ENCODE assay signal across 8 cellular contexts in the genomic region with DNA sequence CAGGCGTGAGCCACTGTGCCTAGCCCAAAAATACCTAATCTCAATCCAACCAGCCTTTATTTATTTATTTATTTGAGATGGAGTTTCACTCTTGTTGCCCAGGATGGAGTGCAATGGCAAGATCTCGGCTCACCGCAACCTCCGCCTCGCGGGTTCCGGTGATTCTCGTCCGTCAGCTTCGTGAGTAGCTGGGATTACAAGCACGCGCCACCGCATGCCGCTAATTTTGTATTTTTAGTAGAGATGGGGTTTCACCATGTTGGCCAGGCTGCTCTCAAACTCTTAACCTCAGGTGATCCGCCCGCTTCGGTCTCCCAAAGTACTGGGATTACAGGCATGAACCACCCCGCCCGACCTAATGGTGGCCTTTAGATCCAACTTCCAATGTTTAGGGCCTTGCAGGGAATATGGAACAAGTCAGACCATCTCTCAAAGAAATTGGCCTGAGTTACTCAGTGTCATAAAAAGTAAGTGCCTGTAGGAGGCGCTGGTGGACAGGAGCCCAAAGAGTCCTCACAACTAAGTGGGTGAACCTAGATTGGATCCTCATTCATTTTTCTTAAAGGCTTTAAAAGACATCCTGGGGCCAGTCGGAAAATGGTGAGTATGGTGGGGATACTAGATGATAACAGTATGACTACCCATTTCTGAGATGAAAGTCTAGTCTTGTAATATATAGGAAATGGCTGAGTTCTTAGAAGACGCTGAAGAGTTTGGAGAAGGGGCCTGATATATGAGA. TPM values are rescaled to one million over a fixed set of nuclear protein-coding genes. Genes with fewer than 3 reads are reported as not detected.
A peak's percentile ranks its signal among the peaks of the same experiment; 100 is the strongest.
DNase-seq lines count a peak whose midpoint lies in the region; ATAC-seq and TF ChIP-seq lines count a peak whose summit lies in the region.

No MANE protein-coding gene starts in this region.

- no peak overlapping the region for H2AFZ ChIP-seq in SK-N-SH (ENCODE audit: low read depth)

- no peak overlapping the region for H3K4me2 ChIP-seq in SK-N-SH

- H3K9me3 ChIP-seq in HEK293 (ENCODE audit: control insufficient read depth, insufficient read depth, low read depth, low read length) (no peaks in the 10 kb centered on the region), SK-N-SH (no peaks in the 10 kb centered on the region)
- no peaks in the 10 kb centered on the region for H3K9me3 ChIP-seq in naive thymus-derived CD4-positive, alpha-beta T cell (ENCODE audit: control insufficient read depth in 2 of 3, low read length in 3 of 3)

- peak overlapping the region in 4 of 10 donors; percentile 27 to 63 (median 45) for H3K4me3 Mint-ChIP-seq in naive thymus-derived CD4-positive, alpha-beta T cell

- H3K27me3 Mint-ChIP-seq in naive thymus-derived CD4-positive, alpha-beta T cell, result no peaks in the 10 kb centered on the region

- 75% methylated on average over 22 of the region's 22 CpGs for WGBS in SK-N-SH (ENCODE audit: low lambda C conversion rate)

- TF ChIP-seq CTCF in HEK293 (tag by site-specific recombination; IDR thresholded peaks at IDR 0.05), result 0 out of 2 replicates have a peak, but pooled peaks have one; percentile 23
- peak; percentile 62 for TF ChIP-seq CTCF in SK-N-SH (IDR thresholded peaks at IDR 0.05)

- no peak overlapping the region for H3K27ac ChIP-seq in HEK293 (ENCODE audit: extremely low read depth, low read depth, low read length)
- H3K27ac ChIP-seq in SK-N-SH (ENCODE audit: low read depth in 2 of 2, low read length in 1 of 2), result no peak overlapping the region
- no peak overlapping the region for H3K27ac ChIP-seq in naive thymus-derived CD4-positive, alpha-beta T cell (ENCODE audit: low read depth, low read length)

- H3K9me2 ChIP-seq in SK-N-SH, result no peaks in the 10 kb centered on the region

- peaks cover 9 to 57% (median 43%) of the 10 kb centered on the region in 7 donors for H3K4me1 Mint-ChIP-seq in naive thymus-derived CD4-positive, alpha-beta T cell

- TF ChIP-seq EP300 in SK-N-SH (IDR thresholded peaks at IDR 0.05; ENCODE audit: borderline replicate concordance in 1 of 2, low read depth in 1 of 2, low read length in 1 of 2), result no peak

- no peaks in the 10 kb centered on the region for H4K20me1 ChIP-seq in SK-N-SH (ENCODE audit: insufficient read depth)

- POLR2A ChIA-PET in HEK293 (lab: Yijun Ruan, JAX) (interaction anchor here (0.7 to 1.2 kb wide), 2 partner anchors 35 to 728 kb away, joined by 3 read pairs; no protein-coding TSS in a partner anchor), SK-N-SH (lab: Yijun Ruan, JAX) (no interaction called here)
- POLR2A ChIA-PET in naive thymus-derived CD4-positive, alpha-beta T cell (lab: Charles Lee), result interaction anchor here (1.2 to 1.6 kb wide), 5 partner anchors 7 to 41 kb away, joined by 3 to 4 read pairs (median 3); partner anchors contain the start of gene ZNF213

- peaks cover 38% of the 10 kb centered on the region for H3K27me3 ChIP-seq in SK-N-SH (ENCODE audit: insufficient read depth)
- H3K27me3 ChIP-seq in naive thymus-derived CD4-positive, alpha-beta T cell (ENCODE audit: control insufficient read depth in 2 of 2, insufficient read depth in 2 of 2, low read length in 2 of 2), result no peaks in the 10 kb centered on the region

- no peaks in the 10 kb centered on the region for H3K79me2 ChIP-seq in SK-N-SH (ENCODE audit: insufficient read depth)

- CTCF ChIA-PET in HEK293 (lab: Yijun Ruan, JAX), result interaction anchor here (0.6 to 2.4 kb wide), 7 partner anchors 17 to 1004 kb away, joined by 3 to 8 read pairs (median 4); no protein-coding TSS in a partner anchor
- CTCF ChIA-PET in SK-N-SH (lab: Yijun Ruan, JAX), result interaction anchor here (1.0 to 2.4 kb wide), 5 partner anchors 30 to 74 kb away, joined by 3 to 15 read pairs (median 4); no protein-coding TSS in a partner anchor
- CTCF ChIA-PET in naive thymus-derived CD4-positive, alpha-beta T cell (lab: Charles Lee), result interaction anchor here (0.6 to 4.1 kb wide), 8 partner anchors 8 to 1529 kb away, joined by 3 to 45 read pairs (median 6); no protein-coding TSS in a partner anchor

- intact Hi-C loops in naive thymus-derived CD4-positive, alpha-beta T cell (cut with micrococcal nuclease), result loop anchor here in 1 of 2 donors (1.0 kb wide), 1 partner anchor 72 kb away; no protein-coding TSS in a partner anchor
- intact Hi-C loops in sciatic nerve (cut with DNase I), result no loop called here

- H3K4me1 ChIP-seq in HEK293 (ENCODE audit: control insufficient read depth, insufficient read depth, low read length) (no peaks in the 10 kb centered on the region), SK-N-SH (ENCODE audit: control insufficient read depth in 1 of 2, insufficient read depth in 2 of 2, low read depth in 1 of 2, low read length in 1 of 2) (peaks cover 0 to under 1% of the 10 kb centered on the region in 2 experiments; a peak in 2 of 4 replicates)
- H3K4me1 ChIP-seq in naive thymus-derived CD4-positive, alpha-beta T cell (ENCODE audit: control insufficient read depth in 2 of 2, insufficient read depth in 2 of 2, low read length in 2 of 2), result peaks cover 23 to 30% of the 10 kb centered on the region in 2 donors

- DNase-seq in DMS53 (lab: John Stamatoyannopoulos, UW), result peak; percentile 62
- DNase-seq in SK-N-SH, result peak; percentile 59
- DNase-seq in central memory CD4-positive, alpha-beta T cell, result peak; percentile 61
- peak in 8 of 9 donors; percentile 32 to 62 (median 54) for DNase-seq in naive thymus-derived CD4-positive, alpha-beta T cell
- DNase-seq in sciatic nerve (ENCODE audit: low spot score), result no peak

- H3K36me3 ChIP-seq in HEK293 (ENCODE audit: control insufficient read depth in 2 of 2, insufficient read depth in 1 of 2, low read length in 2 of 2), result no peaks in the 10 kb centered on the region
- H3K36me3 ChIP-seq in SK-N-SH (replicated peaks in 1 of 2; ENCODE audit: control insufficient read depth in 1 of 2, insufficient read depth in 2 of 2, low read length in 1 of 2), result no peaks in the 10 kb centered on the region
- no peaks in the 10 kb centered on the region for H3K36me3 ChIP-seq in naive thymus-derived CD4-positive, alpha-beta T cell (ENCODE audit: control insufficient read depth in 2 of 3, insufficient read depth in 3 of 3, low read length in 3 of 3)

- H3F3A ChIP-seq in SK-N-SH (replicated peaks; ENCODE audit: insufficient read depth), result peaks cover 4% of the 10 kb centered on the region

- ATAC-seq in naive thymus-derived CD4-positive, alpha-beta T cell, result peak; percentile 59
- ATAC-seq in GM21723 (IDR thresholded peaks at IDR 0.05; ENCODE audit: unreplicated experiment) (no peak), HG02970 (IDR thresholded peaks at IDR 0.05; ENCODE audit: low FRiP score, unreplicated experiment) (no peak), sciatic nerve (no peak)

- H3K4me3 ChIP-seq in HEK293 (ENCODE audit: low read depth, low read length), result no peak overlapping the region
- H3K4me3 ChIP-seq in SK-N-SH (ENCODE audit: low read depth in 2 of 2, low read length in 1 of 2), result no peak overlapping the region; a peak in 1 of 4 replicates
- H3K4me3 ChIP-seq in naive thymus-derived CD4-positive, alpha-beta T cell (ENCODE audit: low read length), result no peak overlapping the region

- H3K9me3 Mint-ChIP-seq in naive thymus-derived CD4-positive, alpha-beta T cell, result no peaks in the 10 kb centered on the region

- peaks cover 0 to 4% (median 0%) of the 10 kb centered on the region in 5 donors for H3K36me3 Mint-ChIP-seq in naive thymus-derived CD4-positive, alpha-beta T cell

- peak overlapping the region; percentile 0 to 90 (median 72) for H3K27ac Mint-ChIP-seq in naive thymus-derived CD4-positive, alpha-beta T cell

- TF ChIP-seq RAD21 in SK-N-SH (IDR thresholded peaks at IDR 0.05; ENCODE audit: low read length), result peak; percentile 52

- H3K9ac ChIP-seq in SK-N-SH, result no peak overlapping the region

TF ChIP-seq in HEK293, 187 proteins besides CTCF, POLR2A, EP300 and RAD21 (continues in another document):
- TF ChIP-seq SCRT2 (tag by site-specific recombination; IDR thresholded peaks at IDR 0.05), result no peak
- no peak for TF ChIP-seq ZNF138 (tag by site-specific recombination; IDR thresholded peaks at IDR 0.05; ENCODE audit: borderline replicate concordance)

TF ChIP-seq in SK-N-SH, 30 proteins besides CTCF, POLR2A, EP300 and RAD21 (continues in another document):
- TF ChIP-seq POLR2AphosphoS5 (IDR thresholded peaks at IDR 0.05; ENCODE audit: low read depth, low read length) (no peak), NFIC (IDR thresholded peaks at IDR 0.05; ENCODE audit: borderline replicate concordance) (no peak), GATA2 (CRISPR knock-in tag; IDR thresholded peaks at IDR 0.05) (no peak), RCOR1 (IDR thresholded peaks at IDR 0.05; ENCODE audit: low read length) (no peak)

RNA-seq across cellular contexts. Expression of gene ZSCAN10, which starts 4.6 kb away (rescaled TPM):
- 0.05 TPM in 1 of 2 replicates, not detected in the other for polyA plus RNA-seq in SK-N-SH (2012; rRNA removed)
- not detected in 2 replicates for polyA plus RNA-seq in SK-N-SH (2012; cell fraction: cytosol; rRNA removed)
- 0.08 and 0.16 TPM in 2 replicates for polyA plus RNA-seq in SK-N-SH (2012; cell fraction: nucleus; rRNA removed)
- under 1 TPM in 3 of 5 experiments, not detected in 2; 0.22 to 0.61 (median 0.29) TPM for total RNA-seq in naive thymus-derived CD4-positive, alpha-beta T cell
- under 1 TPM in 1 of 2 donors, not detected in 1; 0.35 TPM for polyA plus RNA-seq in naive thymus-derived CD4-positive, alpha-beta T cell
- not detected for total RNA-seq in sciatic nerve

RNA-seq across cellular contexts. Expression of gene ZNF205, which starts 17.9 kb away (rescaled TPM):
- 7.6 and 9.7 TPM in 2 replicates for polyA plus RNA-seq in SK-N-SH (2012; rRNA removed)
- 3.8 and 6.7 TPM in 2 replicates for polyA plus RNA-seq in SK-N-SH (2012; cell fraction: cytosol; rRNA removed)
- 17.6 and 22.7 TPM in 2 replicates for polyA plus RNA-seq in SK-N-SH (2012; cell fraction: nucleus; rRNA removed)
- under 1 TPM in 1 of 5 experiments, not detected in 4; 0.29 TPM for total RNA-seq in naive thymus-derived CD4-positive, alpha-beta T cell
- under 1 TPM in 1 of 2 donors, not detected in 1; 0.09 TPM for polyA plus RNA-seq in naive thymus-derived CD4-positive, alpha-beta T cell
- total RNA-seq in sciatic nerve, result 12.3 TPM

RNA-seq across cellular contexts. Expression of gene IL32, which starts 29.0 kb away (rescaled TPM):
- 26.4 and 34.7 TPM in 2 replicates for polyA plus RNA-seq in SK-N-SH (2012; rRNA removed)
- polyA plus RNA-seq in SK-N-SH (2012; cell fraction: cytosol; rRNA removed), result 21.8 and 21.9 TPM in 2 replicates
- 39.1 and 47.2 TPM in 2 replicates for polyA plus RNA-seq in SK-N-SH (2012; cell fraction: nucleus; rRNA removed)
- total RNA-seq in naive thymus-derived CD4-positive, alpha-beta T cell, result 1,000 to 10,000 TPM in 1 of 5 experiments, 100 to 1,000 TPM in 4; 351 to 3,697 (median 587) TPM
- polyA plus RNA-seq in naive thymus-derived CD4-positive, alpha-beta T cell, result 1,000 to 10,000 TPM; 1,418 to 1,605 TPM
- 32.6 TPM for total RNA-seq in sciatic nerve

RNA-seq across cellular contexts. Expression of gene ZNF213, which starts 40.4 kb away (rescaled TPM):
- polyA plus RNA-seq in SK-N-SH (2012; rRNA removed), result 0.83 and 1.1 TPM in 2 replicates
- 0.55 and 0.92 TPM in 2 replicates for polyA plus RNA-seq in SK-N-SH (2012; cell fraction: cytosol; rRNA removed)
- 1.4 and 2.5 TPM in 2 replicates for polyA plus RNA-seq in SK-N-SH (2012; cell fraction: nucleus; rRNA removed)
- total RNA-seq in naive thymus-derived CD4-positive, alpha-beta T cell, result 10 to 100 TPM in 3 of 5 experiments, 1 to 10 TPM in 2; 3.8 to 14.0 (median 11.8) TPM
- polyA plus RNA-seq in naive thymus-derived CD4-positive, alpha-beta T cell, result 1 to 10 TPM; 1.7 to 3.4 TPM
- 9.0 TPM for total RNA-seq in sciatic nerve

RNA-seq across cellular contexts. Expression of gene MMP25, which starts 48.1 kb away (rescaled TPM):
- 0.03 and 0.05 TPM in 2 replicates for polyA plus RNA-seq in SK-N-SH (2012; rRNA removed)
- polyA plus RNA-seq in SK-N-SH (2012; cell fraction: cytosol; rRNA removed), result 0.01 TPM in 2 replicates
- polyA plus RNA-seq in SK-N-SH (2012; cell fraction: nucleus; rRNA removed), result 0.05 and 0.13 TPM in 2 replicates
- 10 to 100 TPM in 2 of 5 experiments, 1 to 10 TPM in 1, under 1 TPM in 2; 0.73 to 64.4 (median 3.7) TPM for total RNA-seq in naive thymus-derived CD4-positive, alpha-beta T cell
- under 1 TPM; 0.64 to 0.93 TPM for polyA plus RNA-seq in naive thymus-derived CD4-positive, alpha-beta T cell
- 9.1 TPM for total RNA-seq in sciatic nerve

Comparison
In these comparisons a context has a peak if more than half of its experiments do, and no peak if none do; other contexts are left out.
1. RNA of gene ZNF205, which starts 17.9 kb away (total RNA-seq): 12.3 TPM in sciatic nerve (single experiment); 0.29 TPM in naive thymus-derived CD4-positive, alpha-beta T cell; every median in the first group is over 10 times any median in the second.
2. RNA of gene IL32, which starts 29.0 kb away (total RNA-seq): 351 to 3,697 TPM in naive thymus-derived CD4-positive, alpha-beta T cell; 32.6 TPM in sciatic nerve (single experiment); every median in the first group is over 10 times any median in the second.